In genomic region chr6:24517659-24518538, GRCh38 we compare ENCODE assay signal across 10 cellular contexts. TPM values are rescaled to one million over a fixed set of nuclear protein-coding genes. Genes with fewer than 3 reads are reported as not detected.
DNase-seq lines count a peak whose midpoint lies in the region; ATAC-seq, FAIRE-seq and TF ChIP-seq lines count a peak whose summit lies in the region.
"Had no signal": no experiment of that assay in that cellular context is flagged by ENCODE, and none has a peak within 500 bp of the region (broad histone marks: within the 10 kb centered on the region; RNA-seq: fewer than 3 reads in every experiment).

No MANE protein-coding gene starts in this region.

- no peak for FAIRE-seq in D721Med (lab: Jason Lieb, UNC)
- FAIRE-seq: bronchial epithelial cell had no signal

- no peaks in the 10 kb centered on the region for H3K9me3 Mint-ChIP-seq in T-cell

- DNase-seq in GM06990 (ENCODE audit: extremely low read depth, insufficient read length) = peak; percentile 55
- no peak for DNase-seq in T-cell
- no peak for DNase-seq in SKM-1 (lab: John Stamatoyannopoulos, UW; ENCODE audit: unreplicated experiment)
- no peak for DNase-seq in stimulated activated naive CD4-positive, alpha-beta T cell treated with Interleukin-2 at 50 U/mL for 16 hours (lab: John Stamatoyannopoulos, UW)
- DNase-seq in D721Med (ENCODE audit: insufficient read length, low spot score) = no peak
- DNase-seq in retina = no peak
- DNase-seq: DND-41 had no signal

- H3K27me3 ChIP-seq in GM06990 (replicated peaks; ENCODE audit: control insufficient read depth, insufficient read depth, low read length) = no peaks in the 10 kb centered on the region

- no peaks in the 10 kb centered on the region for H3K27me3 Mint-ChIP-seq in T-cell

- H3K4me3 ChIP-seq in GM06990 (replicated peaks; ENCODE audit: low read depth, low read length) = peak overlapping the region; percentile 42

- H3K36me3 ChIP-seq in GM06990 (ENCODE audit: control insufficient read depth, insufficient read depth, low read length) = no peaks in the 10 kb centered on the region

- H3K27ac Mint-ChIP-seq in T-cell = peak overlapping the region; percentile 24 to 68

- no peak overlapping the region for H3K4me3 Mint-ChIP-seq in T-cell

- H3K36me3 Mint-ChIP-seq in T-cell = peaks cover 24% of the 10 kb centered on the region

- H3K4me1 Mint-ChIP-seq in T-cell = peaks cover 0 to 8% (median 1%) of the 10 kb centered on the region in 3 donors

- CTCF ChIA-PET in T-cell (lab: Charles Lee) = no interaction called here

- TF ChIP-seq CTCF in GM06990 (IDR thresholded peaks at IDR 0.05; ENCODE audit: insufficient read depth, low read length, poor library complexity, severe bottlenecking) (no peak), D721Med (IDR thresholded peaks at IDR 0.05; ENCODE audit: insufficient read depth, missing control alignments) (no peak)

- ATAC-seq in GM19035 (IDR thresholded peaks at IDR 0.05; ENCODE audit: unreplicated experiment) (peak; percentile 75), HG02885 (IDR thresholded peaks at IDR 0.05; ENCODE audit: poor library complexity, unreplicated experiment) (peak; percentile 81), T-cell (replicated peaks in 1 of 4) (no peak)

- POLR2A ChIA-PET in T-cell (lab: Charles Lee) = no interaction called here

RNA-seq across cellular contexts. Expression of gene ALDH5A1, which starts 23.1 kb away (rescaled TPM):
- total RNA-seq in T-cell = 10 to 100 TPM in 4 of 5 donors, 1 to 10 TPM in 1; 4.8 to 15.2 (median 11.7) TPM

RNA-seq across cellular contexts. Expression of gene GPLD1, which starts 28.5 kb away (rescaled TPM):
- 1 to 10 TPM in 3 of 5 donors, under 1 TPM in 2; 0.50 to 1.5 (median 1.4) TPM for total RNA-seq in T-cell

Comparison
In these comparisons a context has a peak if more than half of its experiments do, and no peak if none do; other contexts are left out.
1. ATAC-seq: peak in GM19035 (single experiment) and HG02885 (single experiment); none in T-cell (0 of 4).